ENCODE assay signal across 29 cellular contexts in the genomic region with DNA sequence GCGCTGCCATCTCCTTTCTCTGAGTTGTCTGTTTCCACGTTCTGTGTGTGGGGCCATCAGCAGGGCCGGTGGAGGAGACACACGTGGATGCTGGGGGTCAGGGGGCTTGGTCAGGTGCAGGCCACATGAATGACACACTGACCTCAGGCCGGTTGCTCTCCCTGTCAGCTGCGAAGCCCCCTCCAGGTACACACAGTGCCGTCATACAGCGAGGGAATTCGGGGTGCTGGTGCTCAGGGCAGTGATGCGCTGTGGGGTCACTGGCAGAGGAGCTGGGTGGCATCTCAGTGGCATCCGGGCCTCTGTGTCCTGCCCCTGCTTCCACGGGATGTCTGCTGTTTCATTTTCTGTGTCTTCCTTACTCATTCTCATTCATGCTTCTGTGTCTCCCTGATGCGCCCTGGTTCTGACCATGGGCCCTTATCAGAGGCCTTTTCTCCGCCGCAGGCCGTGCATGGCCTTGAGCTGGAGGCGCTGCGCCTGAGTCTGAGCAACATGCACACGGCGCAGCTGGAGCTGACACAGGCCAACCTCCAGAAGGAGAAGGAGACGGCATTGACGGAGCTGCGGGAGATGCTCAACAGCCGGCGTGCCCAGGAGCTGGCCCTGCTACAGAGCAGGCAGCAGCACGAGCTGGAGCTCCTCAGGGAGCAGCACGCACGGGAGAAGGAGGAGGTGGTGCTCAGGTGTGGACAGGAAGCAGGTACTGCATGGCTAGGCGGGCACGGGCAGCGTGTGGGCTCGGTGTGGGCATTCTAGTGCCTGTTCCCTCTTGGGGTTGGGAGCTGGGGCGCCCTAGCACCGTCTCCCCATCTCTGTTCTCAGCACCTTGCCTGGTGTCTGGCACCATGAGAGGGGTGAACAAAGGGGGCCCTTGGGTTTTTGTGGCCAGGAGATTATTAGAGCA.
"Had no signal": no experiment of that assay in that cellular context is flagged by ENCODE, and none has a peak within 500 bp of the region (broad histone marks: within the 10 kb centered on the region; RNA-seq: fewer than 3 reads in every experiment).

No MANE protein-coding gene starts in this region.

- H3K4me1 ChIP-seq: ascending aorta, left lung, lower lobe of right lung, parathyroid adenoma, sigmoid colon, thyroid gland, upper lobe of left lung had no signal

- H3K4me3 ChIP-seq: ascending aorta, heart right ventricle, left lung, lower lobe of right lung, sigmoid colon, thyroid gland, upper lobe of left lung had no signal

- H3K27me3 ChIP-seq: ascending aorta, heart right ventricle, left lung, sigmoid colon, thyroid gland, upper lobe of left lung had no signal

- H3K4me3 Mint-ChIP-seq: activated CD4-positive, alpha-beta T cell treated with anti-CD3 and anti-CD28 coated beads for 36 hours; activated T-cell treated with anti-CD3 and anti-CD28 coated beads, Interleukin-2, amount 50 U/mL, for 72 hours; brain; nephron; stimulated activated memory B cell treated with anti-CD40 and anti-IgM and Interleukin-4, amounts not matched to agents 10 μg/mL and 1 μg/mL and 100 μg/mL, for 72 hours; stimulated activated naive CD8-positive, alpha-beta T cell treated with anti-CD3 and anti-CD28 coated beads, Interleukin-15, amount 100 ng/mL, for 72 hours had no signal

- H3K27ac ChIP-seq: left lung, lower lobe of right lung, parathyroid adenoma, sigmoid colon, thyroid gland, upper lobe of left lung had no signal

- H3K27me3 Mint-ChIP-seq: activated CD4-positive, alpha-beta T cell treated with anti-CD3 and anti-CD28 coated beads for 36 hours; brain; stimulated activated memory B cell treated with anti-CD40 and anti-IgM and Interleukin-4, amounts not matched to agents 10 μg/mL and 1 μg/mL and 100 μg/mL, for 72 hours; stimulated activated naive CD8-positive, alpha-beta T cell treated with anti-CD3 and anti-CD28 coated beads, Interleukin-15, amount 100 ng/mL, for 72 hours had no signal

- ATAC-seq: activated CD4-positive, alpha-beta T cell treated with anti-CD3 and anti-CD28 coated beads for 36 hours; activated naive CD4-positive, alpha-beta T cell treated with anti-CD3 and anti-CD28 coated beads, Interleukin-2, amount 50 U/mL, for 72 hours; activated T-cell treated with anti-CD3 and anti-CD28 coated beads, Interleukin-2, amount 50 U/mL, for 72 hours; esophagus mucosa; left lung; stimulated activated memory B cell treated with anti-CD40 and anti-IgM and Interleukin-4, amounts not matched to agents 10 μg/mL and 1 μg/mL and 100 μg/mL, for 72 hours; stimulated activated naive CD8-positive, alpha-beta T cell treated with anti-CD3 and anti-CD28 coated beads, Interleukin-15, amount 100 ng/mL, for 72 hours had no signal

- H3K9ac ChIP-seq: parathyroid adenoma had no signal

- H3K9me3 Mint-ChIP-seq: activated naive CD4-positive, alpha-beta T cell treated with anti-CD3 and anti-CD28 coated beads, Interleukin-2, amount 50 U/mL, for 72 hours; activated T-cell treated with anti-CD3 and anti-CD28 coated beads, Interleukin-2, amount 50 U/mL, for 72 hours; brain; nephron; stimulated activated memory B cell treated with anti-CD40 and anti-IgM and Interleukin-4, amounts not matched to agents 10 μg/mL and 1 μg/mL and 100 μg/mL, for 72 hours; stimulated activated naive CD8-positive, alpha-beta T cell treated with anti-CD3 and anti-CD28 coated beads, Interleukin-15, amount 100 ng/mL, for 72 hours had no signal

- DNase-seq: activated CD4-positive, alpha-beta T cell treated with anti-CD3 and anti-CD28 coated beads for 36 hours; activated CD4-positive, alpha-beta T cell treated with anti-CD3 and anti-CD28 coated beads, Interleukin-2, amount 50 U/mL, for 4 hours; activated CD4-positive, CD25-positive, alpha-beta regulatory T cell; activated naive CD4-positive, alpha-beta T cell; activated T-cell treated with anti-CD3 and anti-CD28 coated beads for 4 hours; activated T-cell treated with anti-CD3 and anti-CD28 coated beads, Interleukin-2, amount 50 U/mL, for 72 hours; foreskin fibroblast; heart right ventricle; kidney glomerular epithelial cell; lower lobe of right lung; mesendoderm; sigmoid colon; small intestine; stimulated activated CD4-positive, alpha-beta T cell treated with anti-CD3 and anti-CD28 coated beads, Interleukin-4, amount 100 ng/mL, for 4 hours; stimulated activated CD8-positive, alpha-beta memory T cell treated with anti-CD3 and anti-CD28 coated beads, Interleukin-4, amount 100 ng/mL, for 48 hours; stimulated activated naive CD8-positive, alpha-beta T cell treated with anti-CD3 and anti-CD28 coated beads, Interleukin-15, amount 100 ng/mL, for 72 hours; substantia nigra; T-helper 2 cell; thyroid gland had no signal

- H3K9me3 ChIP-seq: ascending aorta, heart right ventricle, left lung, lower lobe of right lung, psoas muscle, sigmoid colon, thyroid gland, upper lobe of left lung had no signal

- H3K27ac Mint-ChIP-seq: activated CD4-positive, alpha-beta T cell treated with anti-CD3 and anti-CD28 coated beads for 36 hours; activated naive CD4-positive, alpha-beta T cell treated with anti-CD3 and anti-CD28 coated beads, Interleukin-2, amount 50 U/mL, for 72 hours; activated T-cell treated with anti-CD3 and anti-CD28 coated beads, Interleukin-2, amount 50 U/mL, for 72 hours; brain; nephron; stimulated activated memory B cell treated with anti-CD40 and anti-IgM and Interleukin-4, amounts not matched to agents 10 μg/mL and 1 μg/mL and 100 μg/mL, for 72 hours; stimulated activated naive CD8-positive, alpha-beta T cell treated with anti-CD3 and anti-CD28 coated beads, Interleukin-15, amount 100 ng/mL, for 72 hours had no signal

- H3K4me1 Mint-ChIP-seq: brain; nephron; stimulated activated memory B cell treated with anti-CD40 and anti-IgM and Interleukin-4, amounts not matched to agents 10 μg/mL and 1 μg/mL and 100 μg/mL, for 72 hours had no signal
